In the genomic region with DNA sequence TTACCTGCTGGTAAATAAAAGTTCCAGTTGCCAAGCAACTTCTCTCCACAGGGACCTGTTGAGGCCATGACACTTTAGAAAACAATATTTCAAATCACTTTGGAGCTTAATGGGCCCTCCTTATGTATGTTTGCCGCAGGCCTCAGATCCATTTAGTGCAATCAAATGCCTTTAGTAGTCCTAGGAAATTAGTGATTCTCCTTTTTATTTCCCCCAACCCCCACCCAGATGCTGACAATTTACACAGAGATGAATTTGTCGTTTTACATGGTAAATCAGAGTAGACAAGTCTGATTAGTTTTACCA, we compare ENCODE assay signal across 12 cellular contexts.
DNase-seq lines count a peak whose midpoint lies in the region; ATAC-seq and TF ChIP-seq lines count a peak whose summit lies in the region.
"Had no signal": no experiment of that assay in that cellular context is flagged by ENCODE, and none has a peak within 500 bp of the region (broad histone marks: within the 10 kb centered on the region; RNA-seq: fewer than 3 reads in every experiment).

No MANE protein-coding gene starts in this region.

- no peak overlapping the region for H3K27ac ChIP-seq in DOHH2 (ENCODE audit: low read depth, low read length)
- peak overlapping the region; percentile 57 for H3K27ac ChIP-seq in SU-DHL-6 (ENCODE audit: low read depth, low read length)
- peak overlapping the region in 3 of 4 donors; percentile 15 to 32 (median 18) for H3K27ac ChIP-seq in sigmoid colon
- no peak overlapping the region for H3K27ac ChIP-seq in caudate nucleus (ENCODE audit: low read depth, low read length)
- H3K27ac ChIP-seq in psoas muscle = no peak overlapping the region
- H3K27ac ChIP-seq: epithelial cell of prostate, prostate gland had no signal

- H3K27me3 ChIP-seq in DOHH2 (ENCODE audit: control insufficient read depth, low read length) (no peaks in the 10 kb centered on the region), SU-DHL-6 (ENCODE audit: low read length) (no peaks in the 10 kb centered on the region), sigmoid colon (no peaks in the 10 kb centered on the region), psoas muscle (ENCODE audit: insufficient read depth in 3 of 3, low read length in 2 of 3) (no peaks in the 10 kb centered on the region)

- H3K4me1 ChIP-seq in DOHH2 (ENCODE audit: control insufficient read depth, low read length) = peaks cover 70% of the 10 kb centered on the region
- peaks cover 0 to 66% (median 47%) of the 10 kb centered on the region in 4 donors for H3K4me1 ChIP-seq in sigmoid colon
- H3K4me1 ChIP-seq in psoas muscle = no peaks in the 10 kb centered on the region
- H3K4me1 ChIP-seq: prostate gland had no signal

- TF ChIP-seq EP300 in sigmoid colon (IDR thresholded peaks at IDR 0.05) = no peak

- intact Hi-C loops in sigmoid colon (cut with DNase I) = no loop called here
- intact Hi-C loops in psoas muscle (cut with DNase I) = loop anchor here (5.0 to 10.0 kb wide), 2 partner anchors 74 to 82 kb away; a partner anchor contains a TSS

- ATAC-seq in HG03460 (IDR thresholded peaks at IDR 0.05; ENCODE audit: unreplicated experiment) (no peak), psoas muscle (no peak)

- 72 to 79% methylated on average over 2 of the region's 2 CpGs for WGBS in sigmoid colon, 2 donors
- WGBS in psoas muscle, 3 donors = 51 to 53% (median 52%) methylated on average over 2 of the region's 2 CpGs

- H3K9me2 ChIP-seq in DOHH2 (replicated peaks; ENCODE audit: control insufficient read depth, low read length) = no peaks in the 10 kb centered on the region
- H3K9me2 ChIP-seq in SU-DHL-6 (replicated peaks; ENCODE audit: insufficient read depth, low read length) = no peaks in the 10 kb centered on the region

- peaks cover 64% of the 10 kb centered on the region for H3K79me2 ChIP-seq in DOHH2 (ENCODE audit: control insufficient read depth, low read length)
- peaks cover 82% of the 10 kb centered on the region for H3K79me2 ChIP-seq in SU-DHL-6 (ENCODE audit: insufficient read depth, low read length)

- H4K20me1 ChIP-seq in DOHH2 (ENCODE audit: control insufficient read depth, insufficient read depth, low read depth, low read length) (peaks cover 12% of the 10 kb centered on the region; the same call in 1 of the 2 replicates), SU-DHL-6 (ENCODE audit: low read depth, low read length) (peaks cover 26% of the 10 kb centered on the region)

- H2AFZ ChIP-seq in SU-DHL-6 (ENCODE audit: low read depth, low read length, severe bottlenecking) = no peak overlapping the region

- TF ChIP-seq CTCF in DOHH2 (IDR thresholded peaks at IDR 0.05; ENCODE audit: low read depth, low read length, poor library complexity, severe bottlenecking) (no peak), SU-DHL-6 (IDR thresholded peaks at IDR 0.05; ENCODE audit: insufficient read depth, low read length, poor library complexity, severe bottlenecking) (no peak), sigmoid colon (IDR thresholded peaks at IDR 0.05) (no peak), psoas muscle (IDR thresholded peaks at IDR 0.05) (no peak)

- H3K36me3 ChIP-seq in DOHH2 (ENCODE audit: control insufficient read depth, low read length) (peaks cover 24% of the 10 kb centered on the region), SU-DHL-6 (ENCODE audit: low read length) (peaks cover 32% of the 10 kb centered on the region), sigmoid colon (peaks cover 0 to 7% (median 0%) of the 10 kb centered on the region in 4 donors), psoas muscle (ENCODE audit: insufficient read depth in 1 of 2, low read depth in 1 of 2) (no peaks in the 10 kb centered on the region)
- H3K36me3 ChIP-seq: prostate gland had no signal

- H3F3A ChIP-seq in DOHH2 (ENCODE audit: control insufficient read depth, insufficient read depth) (peaks cover 25% of the 10 kb centered on the region), SU-DHL-6 (ENCODE audit: insufficient read depth) (peaks cover 65% of the 10 kb centered on the region)

- H3K4me2 ChIP-seq in DOHH2 (ENCODE audit: low read length) (0 out of 2 replicates have a peak overlapping the region, but pooled peaks have one; percentile 3), SU-DHL-6 (ENCODE audit: low read depth, low read length, poor library complexity, severe bottlenecking) (no peak overlapping the region)

- no peak overlapping the region for H3K4me3 ChIP-seq in DOHH2 (ENCODE audit: low read length)
- no peak overlapping the region for H3K4me3 ChIP-seq in SU-DHL-6 (ENCODE audit: insufficient read depth, low read length, poor library complexity, severe bottlenecking)
- no peak overlapping the region for H3K4me3 ChIP-seq in sigmoid colon
- H3K4me3 ChIP-seq in psoas muscle = no peak overlapping the region
- H3K4me3 ChIP-seq: prostate gland had no signal

- no peak overlapping the region for H3K9ac ChIP-seq in SU-DHL-6 (ENCODE audit: low read length)

- TF ChIP-seq POLR2A in sigmoid colon (IDR thresholded peaks at IDR 0.05) = no peak

- H3K9me3 ChIP-seq in DOHH2 (ENCODE audit: control insufficient read depth, insufficient read depth, low read length) (no peaks in the 10 kb centered on the region), SU-DHL-6 (ENCODE audit: insufficient read depth, low read length) (no peaks in the 10 kb centered on the region), sigmoid colon (no peaks in the 10 kb centered on the region), psoas muscle (no peaks in the 10 kb centered on the region)
- H3K9me3 ChIP-seq: prostate gland had no signal

- DNase-seq in NCI-H1436 (lab: John Stamatoyannopoulos, UW) (peak; percentile 96), sigmoid colon (no peak), caudate nucleus (lab: John Stamatoyannopoulos, UW) (no peak), psoas muscle (no peak)
- DNase-seq in activated naive CD4-positive, alpha-beta T cell (lab: John Stamatoyannopoulos, UW) = no peak
- DNase-seq: activated CD4-positive, alpha-beta T cell treated with anti-CD3 and anti-CD28 coated beads, Interleukin-2, amount 10 ng/mL, durations not matched to agents 24 days and 14 days; Calu3 had no signal

Comparison
In these comparisons a context has a peak if more than half of its experiments do, and no peak if none do; other contexts are left out.
1. H3K27ac ChIP-seq: peak in SU-DHL-6 (single experiment) and sigmoid colon (3 of 4); none in DOHH2 (single experiment), caudate nucleus (single experiment) and psoas muscle (single experiment).